ENCODE assay signal across 14 cellular contexts in the genomic region with DNA sequence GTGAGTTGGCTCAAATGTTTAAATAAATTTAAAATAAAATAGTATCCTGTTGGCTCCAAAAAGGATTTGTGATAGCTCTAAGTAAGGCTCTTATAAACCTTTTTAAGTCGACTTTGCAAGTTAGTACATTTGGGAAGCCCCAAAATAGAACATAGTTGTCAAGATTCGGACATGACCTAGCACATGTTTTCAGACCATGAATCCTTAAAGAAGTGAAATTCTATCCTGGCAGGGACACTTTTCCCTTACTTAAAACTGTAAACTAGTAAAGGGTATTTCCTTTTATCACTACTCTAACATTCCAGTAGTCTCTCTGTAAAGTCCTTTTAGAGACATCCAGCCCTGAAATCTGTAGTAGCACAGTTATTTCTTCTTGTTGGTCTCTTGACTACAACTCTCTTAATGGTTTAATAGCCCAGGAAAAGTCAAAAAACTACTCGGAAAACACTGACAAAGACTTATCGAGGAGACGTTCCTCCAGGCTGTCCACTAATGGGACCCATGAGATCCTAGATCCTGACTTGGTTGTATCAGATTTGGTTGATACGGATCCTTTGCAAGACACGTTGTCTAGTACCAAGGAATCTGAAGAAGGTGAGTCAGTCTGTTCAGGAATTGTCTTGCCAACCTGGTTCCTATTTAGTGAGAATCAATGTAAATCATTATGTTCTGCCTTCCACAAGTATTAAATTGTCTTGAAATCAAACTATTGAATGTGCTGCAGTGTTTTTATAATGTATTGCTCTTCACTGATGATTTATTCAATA.
DNase-seq lines count a peak whose midpoint lies in the region; ATAC-seq, FAIRE-seq and TF ChIP-seq lines count a peak whose summit lies in the region.
"Had no signal": no experiment of that assay in that cellular context is flagged by ENCODE, and none has a peak within 500 bp of the region (broad histone marks: within the 10 kb centered on the region; RNA-seq: fewer than 3 reads in every experiment).

No MANE protein-coding gene starts in this region.

- H3K4me3 Mint-ChIP-seq in CD8-positive, alpha-beta T cell: no peak overlapping the region

- H3K9me1 ChIP-seq in endothelial cell of umbilical vein (replicated peaks; ENCODE audit: control insufficient read depth, extremely low read depth, insufficient read depth, low read length): no peaks in the 10 kb centered on the region

- no peak overlapping the region for H3K27ac ChIP-seq in CD8-positive, alpha-beta T cell (ENCODE audit: low read depth, low read length)
- H3K27ac ChIP-seq in endothelial cell of umbilical vein (ENCODE audit: insufficient read depth, low read depth, low read length) (peak overlapping the region; percentile 62), rectal smooth muscle tissue (ENCODE audit: low read depth, low read length) (peak overlapping the region; percentile 62)

- no peaks in the 10 kb centered on the region for H3K79me2 ChIP-seq in endothelial cell of umbilical vein (ENCODE audit: control insufficient read depth, insufficient read depth, low read length)

- H3K4me1 Mint-ChIP-seq in CD8-positive, alpha-beta T cell (ENCODE audit: low read depth): peaks cover 9% of the 10 kb centered on the region

- no peak for DNase-seq in CD8-positive, alpha-beta T cell
- DNase-seq in RPMI7951 (ENCODE audit: low read depth): peak; percentile 46
- DNase-seq in endothelial cell of umbilical vein (ENCODE audit: low read depth, low spot score): no peak
- no peak for DNase-seq in left lobe of liver (ENCODE audit: low spot score)
- DNase-seq in NK-92 (lab: John Stamatoyannopoulos, UW; ENCODE audit: unreplicated experiment): no peak
- DNase-seq: MM.1S, NCI-H526 treated with DMSO at 0.1 percent for 48 hours, T-helper 17 cell had no signal

- intact Hi-C loops in CD8-positive, alpha-beta T cell (cut with DNase I, micrococcal nuclease): no loop called here
- intact Hi-C loops in endothelial cell of umbilical vein (cut with micrococcal nuclease): no loop called here

- peak overlapping the region; percentile 22 for H3K9ac ChIP-seq in endothelial cell of umbilical vein (replicated peaks; ENCODE audit: extremely low read depth, insufficient read depth, low read length)
- no peak overlapping the region for H3K9ac ChIP-seq in rectal smooth muscle tissue (ENCODE audit: low read length)

- no peak for ATAC-seq in CD8-positive, alpha-beta T cell
- ATAC-seq in GM19463 (IDR thresholded peaks at IDR 0.05; ENCODE audit: unreplicated experiment) (no peak), left lobe of liver (no peak), HG03039 (IDR thresholded peaks at IDR 0.05; ENCODE audit: unreplicated experiment) (no peak)
- ATAC-seq: T-helper 17 cell had no signal

- H4K20me1 ChIP-seq in endothelial cell of umbilical vein (replicated peaks; ENCODE audit: control insufficient read depth, extremely low read depth, insufficient read depth, low read length): no peaks in the 10 kb centered on the region

- FAIRE-seq in endothelial cell of umbilical vein (lab: Jason Lieb, UNC): no peak
- FAIRE-seq: endometrium, urothelium cell line had no signal

- peaks cover 4% of the 10 kb centered on the region for H3K36me3 ChIP-seq in CD8-positive, alpha-beta T cell (ENCODE audit: insufficient read depth, low read length)
- H3K36me3 ChIP-seq in endothelial cell of umbilical vein (ENCODE audit: control insufficient read depth in 2 of 2, extremely low read depth in 1 of 2, insufficient read depth in 2 of 2, low read length in 2 of 2): no peaks in the 10 kb centered on the region
- H3K36me3 ChIP-seq in rectal smooth muscle tissue (ENCODE audit: control insufficient read depth, insufficient read depth, low read length): no peaks in the 10 kb centered on the region

- CTCF ChIA-PET in CD8-positive, alpha-beta T cell (lab: Charles Lee): interaction anchor here (0.7 kb wide), 1 partner anchor 1389 kb away, joined by 3 read pairs; no protein-coding TSS in a partner anchor
- CTCF ChIA-PET in endothelial cell of umbilical vein (lab: Charles Lee): interaction anchor here (1.2 to 1.5 kb wide), 2 partner anchors 13 to 84 kb away, joined by 3 to 12 read pairs; no protein-coding TSS in a partner anchor

- H3K4me1 ChIP-seq in CD8-positive, alpha-beta T cell (ENCODE audit: insufficient read depth, low read length): no peaks in the 10 kb centered on the region
- H3K4me1 ChIP-seq in endothelial cell of umbilical vein (ENCODE audit: control insufficient read depth, extremely low read depth, insufficient read depth, low read length): peaks cover 20% of the 10 kb centered on the region
- peaks cover 3% of the 10 kb centered on the region for H3K4me1 ChIP-seq in rectal smooth muscle tissue (ENCODE audit: control insufficient read depth, insufficient read depth, low read length)

- POLR2A ChIA-PET in CD8-positive, alpha-beta T cell (lab: Charles Lee): no interaction called here
- POLR2A ChIA-PET in endothelial cell of umbilical vein (lab: Charles Lee): no interaction called here

- no TSS peak for BruUV-seq in endothelial cell of umbilical vein (replicated peaks; lab: Mats Ljungman, UMichigan)

- H2AFZ ChIP-seq in endothelial cell of umbilical vein (ENCODE audit: low read depth, low read length): peak overlapping the region; percentile 6

- H3K27ac Mint-ChIP-seq in CD8-positive, alpha-beta T cell: peak overlapping the region; percentile 27

- H3K36me3 Mint-ChIP-seq in CD8-positive, alpha-beta T cell: peaks cover 54% of the 10 kb centered on the region

- no peaks in the 10 kb centered on the region for H3K27me3 Mint-ChIP-seq in CD8-positive, alpha-beta T cell (ENCODE audit: low read depth)
- H3K27me3 Mint-ChIP-seq: T-helper 17 cell had no signal

- peak overlapping the region; percentile 72 for H3K4me2 ChIP-seq in endothelial cell of umbilical vein (ENCODE audit: insufficient read depth, low read length)

- H3K4me3 ChIP-seq in CD8-positive, alpha-beta T cell (ENCODE audit: low read depth, low read length): no peak overlapping the region
- H3K4me3 ChIP-seq in endothelial cell of umbilical vein (replicated peaks in 1 of 3; ENCODE audit: insufficient read depth in 1 of 3, low read depth in 1 of 3, low read length in 3 of 3) (peak overlapping the region in 1 of 3 experiments; percentile 42), rectal smooth muscle tissue (ENCODE audit: low read length) (no peak overlapping the region)
- H3K4me3 ChIP-seq: lung had no signal

- dilution Hi-C loops in endothelial cell of umbilical vein (cut with MboI; ENCODE audit: extremely low pct_ligation_motif_present, low sequenced_read_pairs): no loop called here

- TF ChIP-seq POLR2A in endothelial cell of umbilical vein (IDR thresholded peaks at IDR 0.05; ENCODE audit: low read depth, low read length): no peak

- no peaks in the 10 kb centered on the region for H3K27me3 ChIP-seq in CD8-positive, alpha-beta T cell (ENCODE audit: insufficient read depth, low read length)
- H3K27me3 ChIP-seq in endothelial cell of umbilical vein (ENCODE audit: control insufficient read depth in 2 of 2, insufficient read depth in 2 of 2, low read length in 2 of 2): no peaks in the 10 kb centered on the region
- H3K27me3 ChIP-seq in rectal smooth muscle tissue (ENCODE audit: control insufficient read depth, insufficient read depth, low read length): no peaks in the 10 kb centered on the region

- H3K9me3 Mint-ChIP-seq in CD8-positive, alpha-beta T cell: no peaks in the 10 kb centered on the region

- no peaks in the 10 kb centered on the region for H3K9me3 ChIP-seq in CD8-positive, alpha-beta T cell (ENCODE audit: low read length)
- no peaks in the 10 kb centered on the region for H3K9me3 ChIP-seq in endothelial cell of umbilical vein (replicated peaks; ENCODE audit: control insufficient read depth, insufficient read depth, low read length)

- no peak for TF ChIP-seq CTCF in CD8-positive, alpha-beta T cell (IDR thresholded peaks at IDR 0.05)
- no peak for TF ChIP-seq CTCF in endothelial cell of umbilical vein (IDR thresholded peaks at IDR 0.05; ENCODE audit: extremely low read depth in 1 of 2, insufficient read depth in 1 of 2, low read depth in 1 of 2, low read length in 2 of 2)

TF ChIP-seq in endothelial cell of umbilical vein, 7 proteins besides CTCF, POLR2A, EP300 and RAD21:
- TF ChIP-seq EZH2 (IDR thresholded peaks at IDR 0.05; ENCODE audit: borderline replicate concordance, low read depth, low read length, severe bottlenecking) (no peak), MAX (IDR thresholded peaks at IDR 0.05; ENCODE audit: insufficient read depth, insufficient read length) (no peak), GATA2 (IDR thresholded peaks at IDR 0.05; ENCODE audit: insufficient read depth, insufficient read length, low read depth, low read length) (no peak), MYC (IDR thresholded peaks at IDR 0.05; ENCODE audit: low read depth, low read length) (no peak), POLR2AphosphoS5 (IDR thresholded peaks at IDR 0.05; ENCODE audit: insufficient read depth, low read depth, low read length) (no peak), JUN (IDR thresholded peaks at IDR 0.05; ENCODE audit: borderline replicate concordance, insufficient read depth, insufficient read length, low read depth) (no peak), FOS (IDR thresholded peaks at IDR 0.05; ENCODE audit: borderline replicate concordance, insufficient read depth, low read length) (no peak)
TF ChIP-seq in endothelial cell of umbilical vein: peak in this region for 0.
